Comparison of ENCODE assay signal across 30 cellular contexts in the genomic region with DNA sequence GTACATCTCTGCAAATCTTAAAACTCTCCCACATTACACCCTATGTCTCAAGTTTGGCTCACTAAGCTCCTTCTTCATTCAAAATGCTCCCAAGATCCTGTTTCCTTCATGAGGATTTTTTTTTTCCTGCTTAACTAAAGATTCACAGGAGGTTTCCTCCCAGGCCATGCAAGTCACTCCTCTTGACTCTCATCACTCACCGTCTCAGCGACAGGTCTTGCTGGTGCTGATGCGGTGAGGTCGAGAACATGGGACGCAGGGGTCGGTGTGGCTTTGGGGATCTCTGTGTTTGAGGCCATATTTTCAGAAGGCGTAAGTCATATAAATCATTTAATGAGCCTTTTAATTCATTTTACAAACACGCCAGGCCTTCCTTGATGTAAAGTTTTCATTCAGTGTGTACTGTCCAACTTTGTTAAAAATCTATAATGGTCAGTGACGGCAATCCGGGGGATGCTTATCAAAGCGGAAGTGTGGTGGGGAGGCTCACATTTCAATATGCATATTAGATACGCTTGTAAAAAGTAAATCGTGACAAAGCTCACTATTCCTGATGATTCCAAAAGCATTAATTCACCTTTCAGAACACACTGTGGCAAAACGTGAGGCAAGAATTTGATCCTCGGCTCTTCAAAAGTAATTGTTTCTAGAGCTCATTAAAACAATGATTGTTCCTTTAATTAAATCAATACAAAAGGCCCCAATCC. TPM values are rescaled to one million over a fixed set of nuclear protein-coding genes. Genes with fewer than 3 reads are reported as not detected.
DNase-seq lines count a peak whose midpoint lies in the region; ATAC-seq and TF ChIP-seq lines count a peak whose summit lies in the region.
"Had no signal": no experiment of that assay in that cellular context is flagged by ENCODE, and none has a peak within 500 bp of the region (broad histone marks: within the 10 kb centered on the region; RNA-seq: fewer than 3 reads in every experiment).

No MANE protein-coding gene starts in this region.

- H3K4me3 ChIP-seq in GM23338, result no peak overlapping the region
- no peak overlapping the region for H3K4me3 ChIP-seq in trophoblast cell (ENCODE audit: low read depth, low read length)
- H3K4me3 ChIP-seq: A549, gastrocnemius medialis, K562, right lobe of liver, upper lobe of right lung had no signal

- no peak overlapping the region for H3K18ac ChIP-seq in trophoblast cell (ENCODE audit: low read length)

- no peaks in the 10 kb centered on the region for H3K79me1 ChIP-seq in trophoblast cell (ENCODE audit: low read length)

- POLR2A ChIA-PET in WTC11 (lab: Charles Lee), result no interaction called here

- H2AFZ ChIP-seq in GM23338, result no peak overlapping the region
- H2AFZ ChIP-seq in trophoblast cell (ENCODE audit: insufficient read depth, low read length, poor library complexity), result no peak overlapping the region

- H3K4me1 Mint-ChIP-seq in GM23338 (peaks cover 45% of the 10 kb centered on the region), WTC11 (peaks cover 61% of the 10 kb centered on the region)
- H3K4me1 Mint-ChIP-seq: activated CD4-positive, alpha-beta T cell treated with anti-CD3 and anti-CD28 coated beads, Interleukin-2, amount 10 ng/mL, durations not matched to agents 7 days and 5 days; activated naive CD8-positive, alpha-beta T cell treated with anti-CD3 and anti-CD28 coated beads, Interleukin-2, amount 10 ng/mL, durations not matched to agents 7 days and 5 days had no signal

- H3K27me3 ChIP-seq in GM23338 (ENCODE audit: insufficient read depth) (no peaks in the 10 kb centered on the region), trophoblast cell (ENCODE audit: insufficient read depth, low read length) (no peaks in the 10 kb centered on the region)
- H3K27me3 ChIP-seq: gastrocnemius medialis, right lobe of liver, upper lobe of right lung had no signal

- no peak overlapping the region for H2AK5ac ChIP-seq in trophoblast cell (ENCODE audit: low read length)

- H3K27ac Mint-ChIP-seq in GM23338 (peak overlapping the region; percentile 2), WTC11 (peak overlapping the region; percentile 43)
- H3K27ac Mint-ChIP-seq: activated CD4-positive, alpha-beta T cell treated with anti-CD3 and anti-CD28 coated beads, Interleukin-2, amount 10 ng/mL, durations not matched to agents 7 days and 5 days; activated naive CD8-positive, alpha-beta T cell treated with anti-CD3 and anti-CD28 coated beads, Interleukin-2, amount 10 ng/mL, durations not matched to agents 7 days and 5 days had no signal

- peak overlapping the region; percentile 28; the same call in 1 of the 2 replicates for H3K27ac ChIP-seq in GM23338 (ENCODE audit: low read depth)
- no peak overlapping the region for H3K27ac ChIP-seq in trophoblast cell (ENCODE audit: low read depth, low read length)
- H3K27ac ChIP-seq: A549, neutrophil, right lobe of liver, RWPE1, upper lobe of right lung, WERI-Rb-1 had no signal

- H4K12ac ChIP-seq in trophoblast cell (ENCODE audit: low read depth, low read length), result no peak overlapping the region

- H4K91ac ChIP-seq in trophoblast cell (ENCODE audit: low read depth, low read length), result no peak overlapping the region

- peak; percentile 44 for ATAC-seq in GM23338
- peak; percentile 53 for ATAC-seq in WTC11
- ATAC-seq: A549, gastrocnemius medialis, K562 had no signal

- CTCF ChIA-PET in WTC11 (lab: Charles Lee), result interaction anchor here (1.6 kb wide), 1 partner anchor 105 kb away, joined by 5 read pairs; no protein-coding TSS in a partner anchor

- no peaks in the 10 kb centered on the region for H3K9me2 ChIP-seq in GM23338 (ENCODE audit: insufficient read depth)

- TF ChIP-seq CTCF in GM23338 (conservative IDR thresholded peaks at IDR 0.05; ENCODE audit: low read depth in 2 of 2), result no peak
- no peak for TF ChIP-seq CTCF in WTC11 (IDR thresholded peaks at IDR 0.05)

- no peak overlapping the region for H2BK5ac ChIP-seq in trophoblast cell (ENCODE audit: low read depth, low read length, poor library complexity)

- H3K27me3 Mint-ChIP-seq in GM23338 (ENCODE audit: insufficient read depth, low read depth, poor library complexity) (no peaks in the 10 kb centered on the region), WTC11 (ENCODE audit: low read depth) (no peaks in the 10 kb centered on the region)

- no peak overlapping the region for H2BK120ac ChIP-seq in trophoblast cell (ENCODE audit: insufficient read depth, low read length, poor library complexity)

- no peak overlapping the region for H3K9ac ChIP-seq in trophoblast cell (ENCODE audit: low read length)

- no peak overlapping the region for H4K8ac ChIP-seq in trophoblast cell (ENCODE audit: low read depth, low read length)

- no peak overlapping the region for H3K14ac ChIP-seq in trophoblast cell (ENCODE audit: low read length)

- H3K4me2 ChIP-seq in GM23338 (peak overlapping the region; percentile 50), trophoblast cell (ENCODE audit: low read length) (no peak overlapping the region)
- H3K4me2 ChIP-seq: A549 had no signal

- no peaks in the 10 kb centered on the region for H3F3A ChIP-seq in GM23338 (replicated peaks; ENCODE audit: low read depth)

- no peak overlapping the region for H2BK12ac ChIP-seq in trophoblast cell (ENCODE audit: low read length)

- peak overlapping the region; percentile 58 for H3K4ac ChIP-seq in trophoblast cell (ENCODE audit: low read depth, low read length)

- H3K9me3 ChIP-seq in trophoblast cell (ENCODE audit: insufficient read depth, low read depth, low read length), result no peaks in the 10 kb centered on the region
- H3K9me3 ChIP-seq: A549, gastrocnemius medialis, neutrophil, right lobe of liver, upper lobe of right lung had no signal

- no peak overlapping the region for H3K4me3 Mint-ChIP-seq in GM23338
- H3K4me3 Mint-ChIP-seq in WTC11, result no peak overlapping the region
- H3K4me3 Mint-ChIP-seq: activated CD4-positive, alpha-beta T cell treated with anti-CD3 and anti-CD28 coated beads, Interleukin-2, amount 10 ng/mL, durations not matched to agents 7 days and 5 days; activated naive CD8-positive, alpha-beta T cell treated with anti-CD3 and anti-CD28 coated beads, Interleukin-2, amount 10 ng/mL, durations not matched to agents 7 days and 5 days had no signal

- H3K36me3 Mint-ChIP-seq in GM23338 (ENCODE audit: low read depth) (peaks cover 13% of the 10 kb centered on the region; the same call in 2 of the 3 replicates), WTC11 (peaks cover 9% of the 10 kb centered on the region)
- H3K36me3 Mint-ChIP-seq: activated naive CD8-positive, alpha-beta T cell treated with anti-CD3 and anti-CD28 coated beads, Interleukin-2, amount 10 ng/mL, durations not matched to agents 7 days and 5 days had no signal

- no CpG with 5 or more reads among the region's 15 CpGs for WGBS in trophoblast cell (ENCODE audit: extremely low coverage, insufficient coverage, insufficient read length)

- 0 out of 2 replicates have a peak, but pooled peaks cover 4% of the 10 kb centered on the region for H4K20me1 ChIP-seq in GM23338 (replicated peaks; ENCODE audit: insufficient read depth)

- DNase-seq in GM23338 (ENCODE audit: low spot score), result no peak
- no peak for DNase-seq in WTC11 (ENCODE audit: low spot score)
- peak; percentile 32 for DNase-seq in left kidney (ENCODE audit: low read depth, low spot score)
- DNase-seq in trophoblast cell, result no peak
- no peak for DNase-seq in RKO (ENCODE audit: low spot score)
- DNase-seq in NCI-H2029 (lab: John Stamatoyannopoulos, UW), result no peak
- no peak for DNase-seq in mesenteric fat pad (ENCODE audit: low spot score)
- DNase-seq in NCI-H524 treated with DMSO at 0.1 percent for 48 hours (lab: John Stamatoyannopoulos, UW), result no peak
- DNase-seq: activated CD4-positive, alpha-beta T cell treated with anti-CD3 and anti-CD28 coated beads, Interleukin-2, amount 10 ng/mL, durations not matched to agents 7 days and 5 days; activated gamma-delta T cell; activated naive CD8-positive, alpha-beta T cell treated with anti-CD3 and anti-CD28 coated beads, Interleukin-2, amount 10 ng/mL, durations not matched to agents 7 days and 5 days; activated T-cell treated with anti-CD3 and anti-CD28 coated beads, Interleukin-2, amount 50 U/mL, for 1 hour; aorta; central memory CD4-positive, alpha-beta T cell; DMS79 treated with DMSO at 0.1 percent for 48 hours; gastrocnemius medialis; GF-D8; NCI-H1092; NCI-H1694 treated with DMSO at 0.1 percent for 48 hours; NCI-H2171; right lobe of liver; stimulated activated CD4-positive, alpha-beta T cell treated with anti-CD3 and anti-CD28 coated beads, Interleukin-2, amount 100 ng/mL, for 48 hours; substantia nigra; T1000; upper lobe of right lung; WERI-Rb-1 had no signal

- H3K4me1 ChIP-seq in GM23338 (ENCODE audit: insufficient read depth), result peaks cover 49% of the 10 kb centered on the region
- peaks cover 3 to 12% of the 10 kb centered on the region in 2 experiments for H3K4me1 ChIP-seq in trophoblast cell (ENCODE audit: control insufficient read depth in 1 of 2, insufficient read depth in 2 of 2, low read length in 2 of 2)
- H3K4me1 ChIP-seq: A549, right lobe of liver had no signal

- H3K23ac ChIP-seq in trophoblast cell (ENCODE audit: low read length), result no peak overlapping the region

- H3K79me2 ChIP-seq in GM23338 (replicated peaks; ENCODE audit: insufficient read depth) (peaks cover 84% of the 10 kb centered on the region), trophoblast cell (ENCODE audit: control insufficient read depth, insufficient read depth, low read length, poor library complexity) (peaks cover 9% of the 10 kb centered on the region)

- H3K36me3 ChIP-seq in GM23338 (ENCODE audit: insufficient read depth) (no peaks in the 10 kb centered on the region), trophoblast cell (ENCODE audit: control insufficient read depth in 1 of 2, insufficient read depth in 2 of 2, low read length in 2 of 2) (peaks cover 12 to 17% of the 10 kb centered on the region in 2 experiments)
- H3K36me3 ChIP-seq: neutrophil, right lobe of liver, upper lobe of right lung, WERI-Rb-1 had no signal

- no peaks in the 10 kb centered on the region for H3K9me3 Mint-ChIP-seq in GM23338
- H3K9me3 Mint-ChIP-seq in WTC11, result no peaks in the 10 kb centered on the region
- H3K9me3 Mint-ChIP-seq: activated CD4-positive, alpha-beta T cell treated with anti-CD3 and anti-CD28 coated beads, Interleukin-2, amount 10 ng/mL, durations not matched to agents 7 days and 5 days; activated naive CD8-positive, alpha-beta T cell treated with anti-CD3 and anti-CD28 coated beads, Interleukin-2, amount 10 ng/mL, durations not matched to agents 7 days and 5 days had no signal

TF ChIP-seq in GM23338, 12 proteins besides CTCF, POLR2A, EP300 and RAD21 (continues in another document):
- TF ChIP-seq NANOG (IDR thresholded peaks at IDR 0.05; ENCODE audit: borderline replicate concordance), result no peak

TF ChIP-seq in WTC11, 78 proteins besides CTCF, POLR2A, EP300 and RAD21 (continues in another document):
- no peak for TF ChIP-seq ZNF416 (CRISPR knock-in tag; IDR thresholded peaks at IDR 0.05)

RNA-seq across cellular contexts. Expression of a gene that starts 20.4 kb away (rescaled TPM):
- 8.3 and 10.9 TPM in 2 replicates for total RNA-seq in GM23338 (2014; rRNA removed; shearing (Covaris generic))
- 5.5 and 5.7 TPM in 2 replicates for polyA plus RNA-seq in GM23338 (2016; fragmentation: Nextera tagmentation; extraction: Ambion mirVana)
- 14.9 to 15.9 TPM (median 15.0 TPM) in 3 replicates for total RNA-seq in WTC11 (2021)
- polyA plus RNA-seq in trophoblast cell (2013), result 67.0 and 70.6 TPM in 2 replicates
- total RNA-seq in mesenteric fat pad, result 21.6 TPM

RNA-seq across cellular contexts. Expression of a gene that starts 52.9 kb away (rescaled TPM):
- 92.2 and 108 TPM in 2 replicates for total RNA-seq in GM23338 (2014; rRNA removed; shearing (Covaris generic))
- 159 and 166 TPM in 2 replicates for polyA plus RNA-seq in GM23338 (2016; fragmentation: Nextera tagmentation; extraction: Ambion mirVana)
- total RNA-seq in WTC11 (2021) (115 to 130 TPM (median 125 TPM) in 3 replicates), mesenteric fat pad (63.7 TPM)
- 92.8 and 95.6 TPM in 2 replicates for polyA plus RNA-seq in trophoblast cell (2013)
